23 cellular contexts compared by ENCODE assay signal in the genomic region with DNA sequence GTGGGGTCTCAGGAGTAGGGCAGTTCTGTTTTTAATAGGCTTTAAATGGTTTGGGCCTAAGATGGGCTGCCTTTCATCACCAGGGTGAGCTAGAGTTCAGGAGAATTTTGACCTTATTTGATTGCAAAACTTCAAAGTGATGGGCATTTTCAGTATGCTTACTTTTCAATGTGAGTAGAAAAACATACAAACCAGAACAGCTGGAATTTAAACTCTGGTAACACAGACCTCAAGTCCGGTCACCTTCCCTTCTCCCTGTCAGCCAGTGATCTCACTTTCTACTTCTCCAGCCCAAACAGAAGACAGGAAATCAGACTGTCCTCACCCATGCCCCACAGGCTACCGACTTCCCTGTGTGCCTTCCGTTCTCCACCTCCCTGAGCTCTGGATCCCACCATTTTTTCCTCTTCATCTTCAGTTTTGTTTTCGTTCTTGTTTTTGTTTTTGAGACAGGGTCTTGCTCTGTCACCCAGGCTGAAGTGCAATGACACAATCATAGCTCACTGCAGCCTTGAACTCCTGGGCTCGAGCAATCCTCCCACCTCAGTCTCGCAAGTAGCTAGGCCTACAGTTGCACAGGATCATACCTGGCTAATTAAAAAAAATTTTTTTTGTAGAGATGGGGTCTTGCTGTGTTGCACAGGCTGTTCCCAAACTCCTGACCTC.
"Had no signal": no experiment of that assay in that cellular context is flagged by ENCODE, and none has a peak within 500 bp of the region (broad histone marks: within the 10 kb centered on the region; RNA-seq: fewer than 3 reads in every experiment).

No MANE protein-coding gene starts in this region.

- H3K27ac ChIP-seq: dorsolateral prefrontal cortex, gastrocnemius medialis, heart left ventricle, hepatocyte, left ventricle myocardium inferior, lower lobe of right lung, ovary, psoas muscle, thoracic aorta, tibial nerve, upper lobe of left lung had no signal

- H3K27ac Mint-ChIP-seq: natural killer cell; stimulated activated naive B cell treated with anti-CD40 and anti-IgM and Interleukin-4, amounts not matched to agents 10 μg/mL and 1 μg/mL and 100 μg/mL, for 72 hours; stimulated activated naive CD8-positive, alpha-beta T cell treated with anti-CD3 and anti-CD28 coated beads, Interleukin-15, Interleukin-2, amounts not matched to agents 100 ng/mL and 50 ng/mL, for 24 hours had no signal

- H3K4me1 ChIP-seq: gastrocnemius medialis, heart left ventricle, left ventricle myocardium inferior, lower lobe of right lung, psoas muscle, tibial nerve, upper lobe of left lung had no signal

- H3K27me3 Mint-ChIP-seq: stimulated activated naive CD8-positive, alpha-beta T cell treated with anti-CD3 and anti-CD28 coated beads, Interleukin-15, Interleukin-2, amounts not matched to agents 100 ng/mL and 50 ng/mL, for 24 hours had no signal

- H3K36me3 Mint-ChIP-seq: natural killer cell; stimulated activated naive B cell treated with anti-CD40 and anti-IgM and Interleukin-4, amounts not matched to agents 10 μg/mL and 1 μg/mL and 100 μg/mL, for 72 hours had no signal

- H2AFZ ChIP-seq: hepatocyte had no signal

- H3K27me3 ChIP-seq: dorsolateral prefrontal cortex, gastrocnemius medialis, hepatocyte, ovary, tibial nerve, upper lobe of left lung had no signal

- H3K4me1 Mint-ChIP-seq: stimulated activated naive B cell treated with anti-CD40 and anti-IgM and Interleukin-4, amounts not matched to agents 10 μg/mL and 1 μg/mL and 100 μg/mL, for 72 hours had no signal

- H3K4me3 Mint-ChIP-seq: natural killer cell; stimulated activated naive B cell treated with anti-CD40 and anti-IgM and Interleukin-4, amounts not matched to agents 10 μg/mL and 1 μg/mL and 100 μg/mL, for 72 hours; stimulated activated naive CD8-positive, alpha-beta T cell treated with anti-CD3 and anti-CD28 coated beads, Interleukin-15, Interleukin-2, amounts not matched to agents 100 ng/mL and 50 ng/mL, for 24 hours had no signal

- H3K9me3 Mint-ChIP-seq: natural killer cell; stimulated activated naive CD8-positive, alpha-beta T cell treated with anti-CD3 and anti-CD28 coated beads, Interleukin-15, Interleukin-2, amounts not matched to agents 100 ng/mL and 50 ng/mL, for 24 hours had no signal

- H3K9me3 ChIP-seq: gastrocnemius medialis, heart left ventricle, lower lobe of right lung, ovary, thoracic aorta, tibial nerve, upper lobe of left lung had no signal

- DNase-seq: dorsolateral prefrontal cortex; effector CD4-positive, alpha-beta T cell; foreskin fibroblast; gastrocnemius medialis; heart left ventricle; left cardiac atrium; left ventricle myocardium inferior; lower lobe of right lung; natural killer cell; occipital lobe; ovary; posterior cingulate gyrus; psoas muscle; right cardiac atrium; small intestine; stimulated activated CD4-positive, alpha-beta T cell treated with anti-CD3 and anti-CD28 coated beads, Interleukin-15, amount 100 ng/mL, for 24 hours; stimulated activated CD4-positive, alpha-beta T cell treated with anti-CD3 and anti-CD28 coated beads, Interleukin-2, amount 100 ng/mL, for 48 hours; stimulated activated naive B cell treated with anti-CD40 and anti-IgM and Interleukin-4, amounts not matched to agents 10 μg/mL and 1 μg/mL and 100 μg/mL, for 72 hours; upper lobe of left lung had no signal

- ATAC-seq: gastrocnemius medialis; heart left ventricle; left cardiac atrium; lower lobe of right lung; natural killer cell; psoas muscle; right cardiac atrium; stimulated activated naive B cell treated with anti-CD40 and anti-IgM and Interleukin-4, amounts not matched to agents 10 μg/mL and 1 μg/mL and 100 μg/mL, for 72 hours had no signal

- H3K4me3 ChIP-seq: dorsolateral prefrontal cortex, gastrocnemius medialis, heart left ventricle, hepatocyte, left ventricle myocardium inferior, lower lobe of right lung, ovary, psoas muscle, thoracic aorta, tibial nerve, upper lobe of left lung had no signal

- H3K4me2 ChIP-seq: hepatocyte had no signal

- H3K36me3 ChIP-seq: gastrocnemius medialis, heart left ventricle, left ventricle myocardium inferior, lower lobe of right lung, ovary, thoracic aorta, tibial nerve, upper lobe of left lung had no signal
